26 cellular contexts compared by ENCODE assay signal in genomic region chr16:2029350-2029749, GRCh38. TPM values are rescaled to one million over a fixed set of nuclear protein-coding genes. Genes with fewer than 3 reads are reported as not detected.
DNase-seq lines count a peak whose midpoint lies in the region; ATAC-seq and TF ChIP-seq lines count a peak whose summit lies in the region.
"Had no signal": no experiment of that assay in that cellular context is flagged by ENCODE, and none has a peak within 500 bp of the region (broad histone marks: within the 10 kb centered on the region; RNA-seq: fewer than 3 reads in every experiment).

No MANE protein-coding gene starts in this region.

- intact Hi-C loops in heart left ventricle (cut with DNase I), result loop anchor here in 3 of 10 donors (2.0 to 10.0 kb wide), 2 partner anchors 17 to 55 kb away; partner anchors contain the start of genes NTHL1 (in 1 of the 3) and TSC2 (in 1 of the 3)
- intact Hi-C loops in Right ventricle myocardium superior (cut with DNase I), result no loop called here
- intact Hi-C loops in dorsolateral prefrontal cortex (cut with DNase I), result no loop called here
- intact Hi-C loops in sigmoid colon (cut with DNase I), result no loop called here

- H3K4me1 ChIP-seq in heart left ventricle (peaks cover 0 to 81% (median 37%) of the 10 kb centered on the region in 12 donors), suprapubic skin (peaks cover 43% of the 10 kb centered on the region), sigmoid colon (peaks cover 0 to 53% (median 43%) of the 10 kb centered on the region in 4 donors)
- H3K4me1 ChIP-seq: colonic mucosa had no signal

- H3K36me3 ChIP-seq in heart left ventricle (peaks cover 0 to 33% (median 7%) of the 10 kb centered on the region in 9 donors), suprapubic skin (no peaks in the 10 kb centered on the region), sigmoid colon (peaks cover 0 to 8% (median 0%) of the 10 kb centered on the region in 4 donors)
- H3K36me3 ChIP-seq: colonic mucosa had no signal

- H3K4me3 ChIP-seq in heart left ventricle (peak overlapping the region; percentile 17 to 98 (median 84)), coronary artery (peak overlapping the region; percentile 91), suprapubic skin (peak overlapping the region; percentile 75), dorsolateral prefrontal cortex (peak overlapping the region in 21 of 59 donors; percentile 1 to 84 (median 30)), sigmoid colon (peak overlapping the region in 1 of 4 donors; percentile 10)
- H3K4me3 ChIP-seq: colonic mucosa, GM12878 had no signal

- H3K4me3 Mint-ChIP-seq in nephron, result peak overlapping the region in 2 of 3 experiments; percentile 62 to 79
- H3K4me3 Mint-ChIP-seq in activated T-cell treated with anti-CD3 and anti-CD28 coated beads, Interleukin-2, amount 50 U/mL, for 4 hours, result no peak overlapping the region
- H3K4me3 Mint-ChIP-seq: activated CD8-positive, alpha-beta T cell treated with anti-CD3 and anti-CD28 coated beads, Interleukin-2, amount 10 ng/mL, durations not matched to agents 7 days and 5 days; stimulated activated naive B cell treated with anti-CD40 and anti-IgM and Interleukin-4, amounts not matched to agents 10 μg/mL and 1 μg/mL and 100 μg/mL, for 72 hours; T-helper 2 cell treated with Interferon-gamma antibody and Interleukin-4, amounts not matched to agents 5 μg/mL and 100 μg/mL, for 36 hours had no signal

- H3K27me3 Mint-ChIP-seq in nephron (ENCODE audit: low read depth), result peaks cover 3% of the 10 kb centered on the region
- peaks cover 2% of the 10 kb centered on the region for H3K27me3 Mint-ChIP-seq in activated T-cell treated with anti-CD3 and anti-CD28 coated beads, Interleukin-2, amount 50 U/mL, for 4 hours (ENCODE audit: low read depth)

- peaks cover 16% of the 10 kb centered on the region for H3K4me1 Mint-ChIP-seq in nephron
- H3K4me1 Mint-ChIP-seq in activated T-cell treated with anti-CD3 and anti-CD28 coated beads, Interleukin-2, amount 50 U/mL, for 4 hours (ENCODE audit: low read depth), result peaks cover 5% of the 10 kb centered on the region

- H3K27me3 ChIP-seq in heart left ventricle, result peaks cover 0 to 17% (median 0%) of the 10 kb centered on the region in 9 donors
- H3K27me3 ChIP-seq in suprapubic skin, result no peaks in the 10 kb centered on the region
- H3K27me3 ChIP-seq in dorsolateral prefrontal cortex, result no peaks in the 10 kb centered on the region
- no peaks in the 10 kb centered on the region for H3K27me3 ChIP-seq in sigmoid colon
- H3K27me3 ChIP-seq: colonic mucosa had no signal

- ATAC-seq in heart left ventricle (no peak), Right ventricle myocardium superior (ENCODE audit: poor library complexity) (no peak)
- ATAC-seq in activated T-cell treated with anti-CD3 and anti-CD28 coated beads, Interleukin-2, amount 50 U/mL, for 4 hours, result no peak
- ATAC-seq: activated CD8-positive, alpha-beta T cell treated with anti-CD3 and anti-CD28 coated beads, Interleukin-2, amount 10 ng/mL, durations not matched to agents 7 days and 5 days; activated naive CD4-positive, alpha-beta T cell treated with anti-CD3 and anti-CD28 coated beads, Interleukin-2, amount 50 U/mL, for 72 hours; GM12878; PC-3; stimulated activated naive B cell treated with anti-CD40 and anti-IgM and Interleukin-4, amounts not matched to agents 10 μg/mL and 1 μg/mL and 100 μg/mL, for 72 hours had no signal

- H3K27ac ChIP-seq in heart left ventricle (peak overlapping the region; percentile 81 to 98 (median 92)), coronary artery (peak overlapping the region in 1 of 2 donors; percentile 45), suprapubic skin (no peak overlapping the region), dorsolateral prefrontal cortex (peak overlapping the region in 23 of 59 donors; percentile 14 to 99 (median 96)), sigmoid colon (peak overlapping the region in 1 of 4 donors; percentile 46)
- H3K27ac ChIP-seq: colonic mucosa, epithelial cell of prostate had no signal

- TF ChIP-seq CTCF in heart left ventricle (IDR thresholded peaks at IDR 0.05), result no peak
- TF ChIP-seq CTCF in coronary artery (IDR thresholded peaks at IDR 0.05), result no peak
- no peak for TF ChIP-seq CTCF in nephron (IDR thresholded peaks at IDR 0.05; ENCODE audit: unreplicated experiment in 3 of 3)
- no peak for TF ChIP-seq CTCF in suprapubic skin (IDR thresholded peaks at IDR 0.05)
- TF ChIP-seq CTCF in dorsolateral prefrontal cortex (IDR thresholded peaks at IDR 0.05 in 54 of 56, conservative IDR thresholded peaks at IDR 0.05 in 2 of 56; ENCODE audit: low read depth in 1 of 56, partially characterized antibody in 56 of 56), result no peak
- TF ChIP-seq CTCF in sigmoid colon (IDR thresholded peaks at IDR 0.05), result no peak

- H3K9me3 ChIP-seq in heart left ventricle, result no peaks in the 10 kb centered on the region
- no peaks in the 10 kb centered on the region for H3K9me3 ChIP-seq in suprapubic skin
- H3K9me3 ChIP-seq in sigmoid colon, result no peaks in the 10 kb centered on the region
- H3K9me3 ChIP-seq: colonic mucosa had no signal

- DNase-seq in heart left ventricle, result peak in 3 of 5 donors; percentile 32 to 50 (median 40)
- no peak for DNase-seq in Right ventricle myocardium superior
- no peak for DNase-seq in coronary artery (ENCODE audit: low spot score)
- DNase-seq in suprapubic skin (ENCODE audit: low spot score in 2 of 2), result peak in 1 of 2 donors; percentile 68
- DNase-seq in activated T-cell treated with anti-CD3 and anti-CD28 coated beads, Interleukin-2, amount 50 U/mL, for 4 hours, result no peak
- no peak for DNase-seq in dorsolateral prefrontal cortex
- no peak for DNase-seq in sigmoid colon
- DNase-seq: 8988T; activated CD8-positive, alpha-beta T cell treated with anti-CD3 and anti-CD28 coated beads, Interleukin-2, amount 10 ng/mL, durations not matched to agents 7 days and 5 days; colonic mucosa; effector memory CD4-positive, alpha-beta T cell; glutamatergic neuron; Kasumi-1; NCI-H1436; NCI-H524 treated with DMSO at 0.1 percent for 48 hours; PC-3; SIG-M5; stimulated activated naive B cell treated with anti-CD40 and anti-IgM and Interleukin-4, amounts not matched to agents 10 μg/mL and 1 μg/mL and 100 μg/mL, for 72 hours had no signal

- peaks cover 4% of the 10 kb centered on the region for H3K36me3 Mint-ChIP-seq in nephron (ENCODE audit: low read depth)
- H3K36me3 Mint-ChIP-seq in activated T-cell treated with anti-CD3 and anti-CD28 coated beads, Interleukin-2, amount 50 U/mL, for 4 hours (ENCODE audit: insufficient read depth), result no peaks in the 10 kb centered on the region
- H3K36me3 Mint-ChIP-seq: activated naive CD4-positive, alpha-beta T cell treated with anti-CD3 and anti-CD28 coated beads, Interleukin-2, amount 50 U/mL, for 72 hours; stimulated activated naive B cell treated with anti-CD40 and anti-IgM and Interleukin-4, amounts not matched to agents 10 μg/mL and 1 μg/mL and 100 μg/mL, for 72 hours had no signal

- TF ChIP-seq EP300 in suprapubic skin (IDR thresholded peaks at IDR 0.05), result no peak
- no peak for TF ChIP-seq EP300 in sigmoid colon (IDR thresholded peaks at IDR 0.05)

- H3K27ac Mint-ChIP-seq in nephron, result peak overlapping the region in 1 of 3 experiments; percentile 60
- H3K27ac Mint-ChIP-seq: activated CD8-positive, alpha-beta T cell treated with anti-CD3 and anti-CD28 coated beads, Interleukin-2, amount 10 ng/mL, durations not matched to agents 7 days and 5 days; activated naive CD4-positive, alpha-beta T cell treated with anti-CD3 and anti-CD28 coated beads, Interleukin-2, amount 50 U/mL, for 72 hours; stimulated activated naive B cell treated with anti-CD40 and anti-IgM and Interleukin-4, amounts not matched to agents 10 μg/mL and 1 μg/mL and 100 μg/mL, for 72 hours; T-helper 2 cell treated with Interferon-gamma antibody and Interleukin-4, amounts not matched to agents 5 μg/mL and 100 μg/mL, for 36 hours had no signal

- TF ChIP-seq POLR2A in heart left ventricle (IDR thresholded peaks at IDR 0.05) (no peak), suprapubic skin (IDR thresholded peaks at IDR 0.05) (no peak), sigmoid colon (IDR thresholded peaks at IDR 0.05) (no peak)

- no peaks in the 10 kb centered on the region for H3K9me3 Mint-ChIP-seq in nephron
- no peaks in the 10 kb centered on the region for H3K9me3 Mint-ChIP-seq in activated T-cell treated with anti-CD3 and anti-CD28 coated beads, Interleukin-2, amount 50 U/mL, for 4 hours
- H3K9me3 Mint-ChIP-seq: activated naive CD4-positive, alpha-beta T cell treated with anti-CD3 and anti-CD28 coated beads, Interleukin-2, amount 50 U/mL, for 72 hours; neural crest cell; stimulated activated naive B cell treated with anti-CD40 and anti-IgM and Interleukin-4, amounts not matched to agents 10 μg/mL and 1 μg/mL and 100 μg/mL, for 72 hours; T-helper 2 cell treated with Interferon-gamma antibody and Interleukin-4, amounts not matched to agents 5 μg/mL and 100 μg/mL, for 36 hours had no signal

- 57 to 71% (median 67%) methylated on average over 10 to 22 of the region's 22 CpGs for WGBS in heart left ventricle, 4 donors
- WGBS in suprapubic skin, result 82% methylated on average over 2 of the region's 22 CpGs
- 85% methylated on average over 22 of the region's 22 CpGs for WGBS in sigmoid colon, 2 donors

RNA-seq across cellular contexts. Expression of gene NHERF2, which starts 2.6 kb away (rescaled TPM):
- total RNA-seq in heart left ventricle, result 100 to 1,000 TPM; 124 to 496 (median 227) TPM
- polyA plus RNA-seq in heart left ventricle, result 100 to 1,000 TPM; 213 to 396 TPM
- total RNA-seq in Right ventricle myocardium superior, result 258 TPM
- total RNA-seq in suprapubic skin, result 10 to 100 TPM; 13.8 to 36.5 (median 21.8) TPM
- 1 to 10 TPM; 2.0 to 4.4 (median 2.0) TPM for total RNA-seq in activated T-cell treated with anti-CD3 and anti-CD28 coated beads, Interleukin-2, amount 50 U/mL, for 4 hours
- 100 to 1,000 TPM in 28 of 120 experiments, 10 to 100 TPM in 92; 46.4 to 200 (median 84.6) TPM for total RNA-seq in dorsolateral prefrontal cortex
- total RNA-seq in sigmoid colon, result 10 to 100 TPM; 23.5 to 57.9 (median 29.5) TPM
- 100 to 1,000 TPM in 1 of 3 donors, 10 to 100 TPM in 2; 46.7 to 105 (median 65.4) TPM for polyA plus RNA-seq in sigmoid colon

RNA-seq across cellular contexts. Expression of gene NPW, which starts 9.8 kb away (rescaled TPM):
- total RNA-seq in heart left ventricle, result under 1 TPM in 1 of 9 donors, not detected in 8; 0.69 TPM
- polyA plus RNA-seq in heart left ventricle, result under 1 TPM in 1 of 2 donors, not detected in 1; 0.19 TPM
- not detected for total RNA-seq in Right ventricle myocardium superior
- total RNA-seq in suprapubic skin, result 1 to 10 TPM in 2 of 4 donors, under 1 TPM in 1, not detected in 1; 0.65 to 5.6 (median 3.0) TPM
- 10 to 100 TPM in 2 of 3 donors, 1 to 10 TPM in 1; 9.2 to 19.0 (median 13.1) TPM for total RNA-seq in activated T-cell treated with anti-CD3 and anti-CD28 coated beads, Interleukin-2, amount 50 U/mL, for 4 hours
- total RNA-seq in dorsolateral prefrontal cortex, result 1 to 10 TPM in 45 of 120 experiments, under 1 TPM in 23, not detected in 52; 0.43 to 4.3 (median 1.1) TPM
- total RNA-seq in sigmoid colon, result not detected
- under 1 TPM in 1 of 3 donors, not detected in 2; 0.71 TPM for polyA plus RNA-seq in sigmoid colon
- total RNA-seq: bronchial epithelial cell had no signal
- polyA plus RNA-seq: keratinocyte had no signal

RNA-seq across cellular contexts. Expression of gene NTHL1, which starts 18.3 kb away (rescaled TPM):
- total RNA-seq in heart left ventricle (10 to 100 TPM in 7 of 9 donors, 1 to 10 TPM in 2; 9.0 to 25.0 (median 11.7) TPM), Right ventricle myocardium superior (26.2 TPM), suprapubic skin (10 to 100 TPM; 15.9 to 40.5 (median 20.9) TPM), dorsolateral prefrontal cortex (10 to 100 TPM; 12.2 to 41.4 (median 26.0) TPM), sigmoid colon (10 to 100 TPM; 18.4 to 33.8 (median 25.6) TPM)
- polyA plus RNA-seq in heart left ventricle (10 to 100 TPM; 13.1 to 32.3 TPM), sigmoid colon (10 to 100 TPM; 20.4 to 44.5 (median 35.6) TPM)
- total RNA-seq in activated T-cell treated with anti-CD3 and anti-CD28 coated beads, Interleukin-2, amount 50 U/mL, for 4 hours, result 10 to 100 TPM; 30.5 to 43.5 (median 34.8) TPM

RNA-seq across cellular contexts. Expression of gene TSC2, which starts 18.4 kb away (rescaled TPM):
- total RNA-seq in heart left ventricle (10 to 100 TPM; 48.4 to 94.5 (median 70.4) TPM), Right ventricle myocardium superior (67.8 TPM), suprapubic skin (100 to 1,000 TPM; 103 to 193 (median 143) TPM), dorsolateral prefrontal cortex (100 to 1,000 TPM; 129 to 311 (median 193) TPM), sigmoid colon (10 to 100 TPM; 25.0 to 80.9 (median 36.9) TPM)
- polyA plus RNA-seq in heart left ventricle (10 to 100 TPM; 33.3 to 44.8 TPM), sigmoid colon (10 to 100 TPM; 16.9 to 58.4 (median 31.2) TPM)
- total RNA-seq in activated T-cell treated with anti-CD3 and anti-CD28 coated beads, Interleukin-2, amount 50 U/mL, for 4 hours, result 10 to 100 TPM; 87.6 to 98.0 (median 94.5) TPM

RNA-seq across cellular contexts. Expression of gene ZNF598, which starts 19.7 kb away (rescaled TPM):
- total RNA-seq in heart left ventricle (10 to 100 TPM; 10.9 to 47.4 (median 17.0) TPM), Right ventricle myocardium superior (17.2 TPM), suprapubic skin (100 to 1,000 TPM in 1 of 4 donors, 10 to 100 TPM in 3; 69.4 to 103 (median 84.0) TPM), dorsolateral prefrontal cortex (10 to 100 TPM; 16.4 to 45.4 (median 29.2) TPM), sigmoid colon (10 to 100 TPM; 12.8 to 27.2 (median 17.7) TPM)
- polyA plus RNA-seq in heart left ventricle (10 to 100 TPM in 1 of 2 donors, 1 to 10 TPM in 1; 9.4 to 33.8 TPM), sigmoid colon (10 to 100 TPM; 20.3 to 57.0 (median 21.0) TPM)
- total RNA-seq in activated T-cell treated with anti-CD3 and anti-CD28 coated beads, Interleukin-2, amount 50 U/mL, for 4 hours, result 100 to 1,000 TPM; 118 to 127 (median 126) TPM

Comparison
In these comparisons a context has a peak if more than half of its experiments do, and no peak if none do; other contexts are left out.
1. DNase-seq: peak in heart left ventricle (3 of 5); none in Right ventricle myocardium superior (single experiment), coronary artery (single experiment), activated T-cell treated with anti-CD3 and anti-CD28 coated beads, Interleukin-2, amount 50 U/mL, for 4 hours (single experiment), dorsolateral prefrontal cortex (0 of 10) and sigmoid colon (single experiment).